In the genomic region with DNA sequence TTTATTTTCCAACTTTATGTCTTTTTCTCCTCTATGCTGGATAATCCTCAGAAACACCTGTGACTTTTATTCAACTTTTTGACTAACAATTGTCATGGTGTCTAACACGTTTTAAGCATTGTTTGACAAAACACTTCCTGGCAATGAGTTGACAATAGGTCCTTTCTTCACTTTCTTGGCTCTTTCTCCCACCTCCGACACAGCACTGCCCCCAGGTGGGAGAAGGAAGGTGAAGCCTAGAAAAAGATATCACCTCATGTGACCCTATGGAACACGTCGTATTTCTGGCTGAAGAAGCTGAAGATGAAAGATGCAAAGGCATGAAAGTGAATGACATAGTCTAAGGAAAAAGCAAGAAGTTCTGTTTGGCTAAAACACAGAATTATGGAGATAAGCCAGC, we compare ENCODE assay signal across 1 cellular context.
TF ChIP-seq lines count a peak whose summit lies in the region.

No MANE protein-coding gene starts in this region.

TF ChIP-seq in HCT116, 20 proteins besides CTCF, POLR2A, EP300 and RAD21 (continued from another document):
- TF ChIP-seq, protein P1, sequence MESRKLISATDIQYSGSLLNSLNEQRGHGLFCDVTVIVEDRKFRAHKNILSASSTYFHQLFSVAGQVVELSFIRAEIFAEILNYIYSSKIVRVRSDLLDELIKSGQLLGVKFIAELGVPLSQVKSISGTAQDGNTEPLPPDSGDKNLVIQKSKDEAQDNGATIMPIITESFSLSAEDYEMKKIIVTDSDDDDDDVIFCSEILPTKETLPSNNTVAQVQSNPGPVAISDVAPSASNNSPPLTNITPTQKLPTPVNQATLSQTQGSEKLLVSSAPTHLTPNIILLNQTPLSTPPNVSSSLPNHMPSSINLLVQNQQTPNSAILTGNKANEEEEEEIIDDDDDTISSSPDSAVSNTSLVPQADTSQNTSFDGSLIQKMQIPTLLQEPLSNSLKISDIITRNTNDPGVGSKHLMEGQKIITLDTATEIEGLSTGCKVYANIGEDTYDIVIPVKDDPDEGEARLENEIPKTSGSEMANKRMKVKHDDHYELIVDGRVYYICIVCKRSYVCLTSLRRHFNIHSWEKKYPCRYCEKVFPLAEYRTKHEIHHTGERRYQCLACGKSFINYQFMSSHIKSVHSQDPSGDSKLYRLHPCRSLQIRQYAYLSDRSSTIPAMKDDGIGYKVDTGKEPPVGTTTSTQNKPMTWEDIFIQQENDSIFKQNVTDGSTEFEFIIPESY (IDR thresholded peaks at IDR 0.05; ENCODE audit: extremely low read depth, insufficient replicate concordance, low read length) = no peak
- TF ChIP-seq, protein P2, sequence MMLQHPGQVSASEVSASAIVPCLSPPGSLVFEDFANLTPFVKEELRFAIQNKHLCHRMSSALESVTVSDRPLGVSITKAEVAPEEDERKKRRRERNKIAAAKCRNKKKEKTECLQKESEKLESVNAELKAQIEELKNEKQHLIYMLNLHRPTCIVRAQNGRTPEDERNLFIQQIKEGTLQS (IDR thresholded peaks at IDR 0.05) = no peak
- no peak for TF ChIP-seq ZNF274 (IDR thresholded peaks at IDR 0.05; ENCODE audit: low read depth, low read length)
- no peak for TF ChIP-seq SP1 (IDR thresholded peaks at IDR 0.05; ENCODE audit: low read depth)
- TF ChIP-seq YY1 (IDR thresholded peaks at IDR 0.05; ENCODE audit: extremely low read depth, insufficient replicate concordance, low read depth, low read length) = no peak
- TF ChIP-seq EZH2 (IDR thresholded peaks at IDR 0.05) = no peak
- no peak for TF ChIP-seq POLR2AphosphoS5 (IDR thresholded peaks at IDR 0.05; ENCODE audit: low read depth, low read length)
- TF ChIP-seq FOSL1 (IDR thresholded peaks at IDR 0.05; ENCODE audit: low read depth) = no peak
- no peak for TF ChIP-seq JUND (IDR thresholded peaks at IDR 0.05)
- TF ChIP-seq EGR1 (IDR thresholded peaks at IDR 0.05; ENCODE audit: low read depth) = no peak
- no peak for TF ChIP-seq EZH2phosphoT487 (IDR thresholded peaks at IDR 0.05; ENCODE audit: borderline replicate concordance)
TF ChIP-seq in HCT116: peak in this region for 0.
